Comparison of ENCODE assay signal across 11 cellular contexts in genomic region chr17:81251091-81251942, GRCh38. TPM values are rescaled to one million over a fixed set of nuclear protein-coding genes. Genes with fewer than 3 reads are reported as not detected.
DNase-seq lines count a peak whose midpoint lies in the region; ATAC-seq, FAIRE-seq and TF ChIP-seq lines count a peak whose summit lies in the region.
"Had no signal": no experiment of that assay in that cellular context is flagged by ENCODE, and none has a peak within 500 bp of the region (broad histone marks: within the 10 kb centered on the region; RNA-seq: fewer than 3 reads in every experiment).

No MANE protein-coding gene starts in this region.

- no peaks in the 10 kb centered on the region; the same call in 1 of the 2 replicates for H4K20me1 ChIP-seq in K562 (replicated peaks; ENCODE audit: control insufficient read depth, insufficient read depth, low read length)

- H3K79me2 ChIP-seq in K562 (ENCODE audit: control insufficient read depth, insufficient read depth, low read length), result no peaks in the 10 kb centered on the region

- H3K27me3 ChIP-seq in K562 (ENCODE audit: control insufficient read depth in 2 of 2, insufficient read depth in 2 of 2, low read length in 2 of 2), result no peaks in the 10 kb centered on the region
- no peaks in the 10 kb centered on the region for H3K27me3 ChIP-seq in transverse colon
- H3K27me3 ChIP-seq: thyroid gland had no signal

- WGBS in K562 (ENCODE audit: insufficient coverage, low coverage, missing lambda C conversion rate), result 82% methylated on average over 28 of the region's 36 CpGs
- 50 to 65% methylated on average over 9 to 29 of the region's 36 CpGs for WGBS in transverse colon (ENCODE audit: low coverage in 1 of 2), 2 donors

- H3K4me2 ChIP-seq in K562 (ENCODE audit: insufficient read depth, low read length), result no peak overlapping the region

- H3K4me3 Mint-ChIP-seq in natural killer cell, result peak overlapping the region; percentile 52
- no peak overlapping the region for H3K4me3 Mint-ChIP-seq in natural killer cell treated with Interleukin-12 subunit alpha and Interleukin-12 subunit beta and Interleukin-15 and Interleukin-18, amount 100 ng/mL, for 72 hours

- TF ChIP-seq POLR2A in K562 (conservative IDR thresholded peaks at IDR 0.05) (no peak), transverse colon (IDR thresholded peaks at IDR 0.05) (no peak)

- in situ Hi-C loops in K562 (cut with MboI) (no loop called here), transverse colon (cut with MboI; ENCODE audit: low pct_ligation_motif_present in 1 of 4, low pct_unique_long_range_greater_than_20kb in 1 of 4, low sequenced_read_pairs in 3 of 4) (loop anchor here (10.0 to 25.0 kb wide), 3 partner anchors 223 to 361 kb away; no protein-coding TSS in a partner anchor)

- H3K4me1 Mint-ChIP-seq in natural killer cell, result peaks cover 25 to 28% of the 10 kb centered on the region in 2 donors
- peaks cover 11 to 17% of the 10 kb centered on the region in 2 donors for H3K4me1 Mint-ChIP-seq in natural killer cell treated with Interleukin-12 subunit alpha and Interleukin-12 subunit beta and Interleukin-15 and Interleukin-18, amount 100 ng/mL, for 72 hours (ENCODE audit: low read depth in 2 of 2)

- H3K36me3 ChIP-seq in K562 (ENCODE audit: control insufficient read depth, insufficient read depth, low read length) (peaks cover 27% of the 10 kb centered on the region; the same call in 1 of the 3 replicates), transverse colon (no peaks in the 10 kb centered on the region)

- TSS peak; percentile 19 for BruUV-seq in K562 (replicated peaks; lab: Mats Ljungman, UMichigan)

- no peaks in the 10 kb centered on the region for H3K9me3 Mint-ChIP-seq in natural killer cell
- no peaks in the 10 kb centered on the region for H3K9me3 Mint-ChIP-seq in natural killer cell treated with Interleukin-12 subunit alpha and Interleukin-12 subunit beta and Interleukin-15 and Interleukin-18, amount 100 ng/mL, for 72 hours

- no peaks in the 10 kb centered on the region for H3K36me3 Mint-ChIP-seq in natural killer cell
- no peaks in the 10 kb centered on the region for H3K36me3 Mint-ChIP-seq in natural killer cell treated with Interleukin-12 subunit alpha and Interleukin-12 subunit beta and Interleukin-15 and Interleukin-18, amount 100 ng/mL, for 72 hours

- no peak overlapping the region for H3K27ac ChIP-seq in K562 (ENCODE audit: extremely low read depth, low read depth, low read length)
- peak overlapping the region; percentile 22 to 81 (median 40) for H3K27ac ChIP-seq in transverse colon
- H3K27ac ChIP-seq: psoas muscle, thyroid gland had no signal

- TF ChIP-seq CTCF in natural killer cell (IDR thresholded peaks at IDR 0.05), result no peak
- TF ChIP-seq CTCF in K562 (IDR thresholded peaks at IDR 0.05 in 2 of 3, conservative IDR thresholded peaks at IDR 0.05 in 1 of 3; ENCODE audit: insufficient read depth in 2 of 3, low read depth in 1 of 3, low read length in 3 of 3), result no peak
- TF ChIP-seq CTCF in transverse colon (IDR thresholded peaks at IDR 0.05), result no peak

- FAIRE-seq in K562 (lab: Jason Lieb, UNC), result no peak

- H3K27me3 Mint-ChIP-seq in natural killer cell (ENCODE audit: low read depth in 2 of 2), result no peaks in the 10 kb centered on the region
- H3K27me3 Mint-ChIP-seq in natural killer cell treated with Interleukin-12 subunit alpha and Interleukin-12 subunit beta and Interleukin-15 and Interleukin-18, amount 100 ng/mL, for 72 hours, result no peaks in the 10 kb centered on the region

- no peak overlapping the region for H3K9ac ChIP-seq in K562 (ENCODE audit: insufficient read depth in 1 of 2, low read depth in 2 of 2, low read length in 2 of 2)

- H3K9me3 ChIP-seq in K562 (replicated peaks; ENCODE audit: control insufficient read depth, insufficient read depth, low read depth, low read length) (no peaks in the 10 kb centered on the region), transverse colon (no peaks in the 10 kb centered on the region)
- H3K9me3 ChIP-seq: psoas muscle, thyroid gland had no signal

- H3K27ac Mint-ChIP-seq in natural killer cell, result peak overlapping the region; percentile 70 to 81
- H3K27ac Mint-ChIP-seq in natural killer cell treated with Interleukin-12 subunit alpha and Interleukin-12 subunit beta and Interleukin-15 and Interleukin-18, amount 100 ng/mL, for 72 hours, result no peak overlapping the region

- CTCF ChIA-PET in K562 (lab: Yijun Ruan, JAX; ENCODE audit: low intra/inter-chr PET ratio), result no interaction called here

- peak in 1 of 3 donors; percentile 28 for ATAC-seq in natural killer cell
- ATAC-seq in natural killer cell treated with Interleukin-12 subunit alpha and Interleukin-12 subunit beta and Interleukin-15 and Interleukin-18, amount 100 ng/mL, for 72 hours, result no peak
- ATAC-seq in K562, result no peak
- no peak for ATAC-seq in HG03039 (IDR thresholded peaks at IDR 0.05; ENCODE audit: unreplicated experiment)
- ATAC-seq: psoas muscle had no signal

- H2AFZ ChIP-seq in K562 (ENCODE audit: low read depth, low read length), result no peak overlapping the region

- POLR2A ChIA-PET in K562 (lab: Yijun Ruan, JAX), result interaction anchor here (0.6 kb wide), 1 partner anchor 279 kb away, joined by 4 read pairs; no protein-coding TSS in a partner anchor

- TF ChIP-seq RAD21 in K562 (CRISPR knock-in tag; conservative IDR thresholded peaks at IDR 0.05 in 1 of 2, IDR thresholded peaks at IDR 0.05 in 1 of 2), result no peak

- DNase-seq in natural killer cell (no peak), NCI-H2196 treated with DMSO at 0.1 percent for 48 hours (lab: John Stamatoyannopoulos, UW; ENCODE audit: unreplicated experiment) (peak; percentile 93), K562 (ENCODE audit: extremely low read depth in 1 of 4, low spot score in 3 of 4) (no peak), transverse colon (peak; percentile 72), LoVo (ENCODE audit: low spot score) (no peak), AG08395 (ENCODE audit: low spot score) (no peak)
- DNase-seq in natural killer cell treated with Interleukin-12 subunit alpha and Interleukin-12 subunit beta and Interleukin-15 and Interleukin-18, amount 100 ng/mL, for 72 hours (ENCODE audit: low spot score), result no peak
- DNase-seq: IMR-90, thyroid gland had no signal

- H3K9me1 ChIP-seq in K562 (ENCODE audit: control insufficient read depth, insufficient read depth, low read length), result no peaks in the 10 kb centered on the region

- intact Hi-C loops in natural killer cell (cut with micrococcal nuclease) (no loop called here), K562 (cut with micrococcal nuclease) (loop anchor here (5.0 kb wide), 1 partner anchor 41 kb away; no protein-coding TSS in a partner anchor), transverse colon (cut with DNase I; ENCODE audit: low total_unique reads) (loop anchor here (5.0 to 10.0 kb wide), 3 partner anchors 231 to 351 kb away; no protein-coding TSS in a partner anchor)

- H3K4me1 ChIP-seq in K562 (replicated peaks in 1 of 2; ENCODE audit: control insufficient read depth in 2 of 2, insufficient read depth in 2 of 2, low read length in 2 of 2) (peaks cover 0 to 45% of the 10 kb centered on the region in 2 experiments; a peak in 2 of 5 replicates), transverse colon (peaks cover 15 to 52% (median 45%) of the 10 kb centered on the region in 4 donors)

- TF ChIP-seq EP300 in K562 (IDR thresholded peaks at IDR 0.05; ENCODE audit: low read length) (no peak), transverse colon (IDR thresholded peaks at IDR 0.05; ENCODE audit: low read depth) (no peak)

- H3K4me3 ChIP-seq in K562, result no peak overlapping the region
- H3K4me3 ChIP-seq in transverse colon, result peak overlapping the region in 1 of 4 donors; percentile 5
- H3K4me3 ChIP-seq: psoas muscle, thyroid gland had no signal

RNA-seq across cellular contexts. Expression of gene NDUFAF8, which starts 12.2 kb away (rescaled TPM):
- total RNA-seq in natural killer cell, result 10 to 100 TPM; 28.6 to 36.4 (median 34.9) TPM
- 100 to 1,000 TPM in 1 of 2 donors, 10 to 100 TPM in 1; 58.1 to 107 TPM for total RNA-seq in natural killer cell treated with Interleukin-12 subunit alpha and Interleukin-12 subunit beta and Interleukin-15 and Interleukin-18, amount 100 ng/mL, for 72 hours
- 68.1 and 75.3 TPM in 2 replicates for total RNA-seq in K562 (2011; cell fraction: chromatin; rRNA removed; ENCODE audit: low replicate concordance)
- total RNA-seq in K562 (2011; cell fraction: nucleolus; rRNA removed), result 29.2 and 40.8 TPM in 2 replicates
- total RNA-seq in K562 (2011; cell fraction: nucleoplasm; rRNA removed), result 60.6 and 70.4 TPM in 2 replicates
- total RNA-seq in K562 (2014; rRNA removed), result 107 and 136 TPM in 2 replicates
- 102 and 107 TPM in 2 replicates for total RNA-seq in K562 (2014; rRNA removed; fragmentation: Illumina TruSeq; extraction: Trizol)
- total RNA-seq in K562 (2015; rRNA removed; fragmentation: Illumina TruSeq; extraction: Trizol), result 84.5 and 90.0 TPM in 2 replicates
- total RNA-seq in K562 (2021), result 83.7 and 87.1 TPM in 2 replicates
- polyA plus RNA-seq in K562 (2011; rRNA removed), result 88.8 and 116 TPM in 2 replicates
- 77.7 and 122 TPM in 2 replicates for polyA plus RNA-seq in K562 (2011; cell fraction: cytosol; rRNA removed)
- 40.8 and 50.9 TPM in 2 replicates for polyA plus RNA-seq in K562 (2011; cell fraction: nucleus; rRNA removed)
- 37.9 and 163 TPM in 2 replicates for polyA plus RNA-seq in K562 (2012)
- polyA plus RNA-seq in K562 (2014; fragmentation: Illumina TruSeq; extraction: Trizol), result 33.5 and 44.1 TPM in 2 replicates
- 10 to 100 TPM; 13.5 to 17.4 TPM for polyA plus RNA-seq in K562 (2014; fragmentation: Nextera tagmentation; extraction: Ambion mirVana)
- polyA plus RNA-seq in K562 (2014; rRNA removed), result 138 and 144 TPM in 2 replicates
- polyA minus RNA-seq in K562 (2011; rRNA and poly(A)+ RNA removed), result 36.1 and 37.7 TPM in 2 replicates
- polyA minus RNA-seq in K562 (2011; cell fraction: cytosol; rRNA and poly(A)+ RNA removed), result 4.4 and 14.6 TPM in 2 replicates
- 11.4 and 14.2 TPM in 2 replicates for polyA minus RNA-seq in K562 (2011; cell fraction: nucleus; rRNA and poly(A)+ RNA removed)
- total RNA-seq in transverse colon, result 10 to 100 TPM in 3 of 4 donors, not detected in 1; 22.3 to 35.4 (median 29.9) TPM

RNA-seq across cellular contexts. Expression of gene TEPSIN, which starts 12.5 kb away (rescaled TPM):
- total RNA-seq in natural killer cell (100 to 1,000 TPM in 2 of 3 donors, 10 to 100 TPM in 1; 89.8 to 137 (median 126) TPM), K562 (2014; rRNA removed) (10.0 and 18.0 TPM in 2 replicates), K562 (2014; rRNA removed; fragmentation: Illumina TruSeq; extraction: Trizol) (1.8 and 2.1 TPM in 2 replicates), K562 (2015; rRNA removed; fragmentation: Illumina TruSeq; extraction: Trizol) (5.1 and 5.7 TPM in 2 replicates), K562 (2021) (24.8 and 29.8 TPM in 2 replicates), transverse colon (100 to 1,000 TPM in 2 of 4 donors, 10 to 100 TPM in 2; 61.2 to 336 (median 121) TPM)
- 10 to 100 TPM; 47.9 to 61.7 TPM for total RNA-seq in natural killer cell treated with Interleukin-12 subunit alpha and Interleukin-12 subunit beta and Interleukin-15 and Interleukin-18, amount 100 ng/mL, for 72 hours
- 40.8 and 141 TPM in 2 replicates for total RNA-seq in K562 (2011; cell fraction: chromatin; rRNA removed; ENCODE audit: low replicate concordance)
- 87.2 and 95.9 TPM in 2 replicates for total RNA-seq in K562 (2011; cell fraction: nucleolus; rRNA removed)
- 46.2 and 50.4 TPM in 2 replicates for total RNA-seq in K562 (2011; cell fraction: nucleoplasm; rRNA removed)
- polyA plus RNA-seq in K562 (2011; rRNA removed) (6.6 and 9.8 TPM in 2 replicates), K562 (2014; fragmentation: Illumina TruSeq; extraction: Trizol) (5.3 and 7.2 TPM in 2 replicates), K562 (2014; fragmentation: Nextera tagmentation; extraction: Ambion mirVana) (under 1 TPM; 0.80 to 0.81 TPM), K562 (2014; rRNA removed) (15.2 and 22.7 TPM in 2 replicates)
- polyA plus RNA-seq in K562 (2011; cell fraction: cytosol; rRNA removed), result 8.0 and 15.3 TPM in 2 replicates
- polyA plus RNA-seq in K562 (2011; cell fraction: nucleus; rRNA removed), result 105 and 184 TPM in 2 replicates
- 12.5 and 21.3 TPM in 2 replicates for polyA plus RNA-seq in K562 (2012)
- polyA minus RNA-seq in K562 (2011; rRNA and poly(A)+ RNA removed), result 3.7 and 4.7 TPM in 2 replicates
- polyA minus RNA-seq in K562 (2011; cell fraction: cytosol; rRNA and poly(A)+ RNA removed), result 4.6 and 6.4 TPM in 2 replicates
- polyA minus RNA-seq in K562 (2011; cell fraction: nucleus; rRNA and poly(A)+ RNA removed), result 37.2 and 42.8 TPM in 2 replicates

RNA-seq across cellular contexts. Expression of gene CEP131, which starts 28.6 kb away (rescaled TPM):
- total RNA-seq in natural killer cell (10 to 100 TPM in 2 of 3 donors, 1 to 10 TPM in 1; 9.9 to 11.4 (median 10.0) TPM), K562 (2014; rRNA removed) (18.3 and 21.2 TPM in 2 replicates), K562 (2014; rRNA removed; fragmentation: Illumina TruSeq; extraction: Trizol) (0.99 and 1.2 TPM in 2 replicates), K562 (2015; rRNA removed; fragmentation: Illumina TruSeq; extraction: Trizol) (6.3 and 8.8 TPM in 2 replicates), K562 (2021) (14.9 and 16.7 TPM in 2 replicates), transverse colon (10 to 100 TPM in 1 of 4 donors, 1 to 10 TPM in 3; 5.7 to 21.3 (median 6.8) TPM)
- total RNA-seq in natural killer cell treated with Interleukin-12 subunit alpha and Interleukin-12 subunit beta and Interleukin-15 and Interleukin-18, amount 100 ng/mL, for 72 hours, result 10 to 100 TPM in 1 of 2 donors, 1 to 10 TPM in 1; 7.8 to 14.5 TPM
- 15.6 and 46.2 TPM in 2 replicates for total RNA-seq in K562 (2011; cell fraction: chromatin; rRNA removed; ENCODE audit: low replicate concordance)
- 30.3 and 31.2 TPM in 2 replicates for total RNA-seq in K562 (2011; cell fraction: nucleolus; rRNA removed)
- total RNA-seq in K562 (2011; cell fraction: nucleoplasm; rRNA removed), result 11.7 and 22.0 TPM in 2 replicates
- polyA plus RNA-seq in K562 (2011; rRNA removed) (2.3 and 4.7 TPM in 2 replicates), K562 (2014; fragmentation: Illumina TruSeq; extraction: Trizol) (1.7 and 5.3 TPM in 2 replicates), K562 (2014; fragmentation: Nextera tagmentation; extraction: Ambion mirVana) (under 1 TPM; 0.24 to 0.34 TPM), K562 (2014; rRNA removed) (12.4 and 17.1 TPM in 2 replicates)
- polyA plus RNA-seq in K562 (2011; cell fraction: cytosol; rRNA removed), result 3.2 and 5.1 TPM in 2 replicates
- 21.2 and 39.0 TPM in 2 replicates for polyA plus RNA-seq in K562 (2011; cell fraction: nucleus; rRNA removed)
- 16.5 and 26.3 TPM in 2 replicates for polyA plus RNA-seq in K562 (2012)
- polyA minus RNA-seq in K562 (2011; rRNA and poly(A)+ RNA removed), result 1.1 and 1.4 TPM in 2 replicates
- polyA minus RNA-seq in K562 (2011; cell fraction: cytosol; rRNA and poly(A)+ RNA removed), result 4.2 and 7.9 TPM in 2 replicates
- 7.3 and 8.8 TPM in 2 replicates for polyA minus RNA-seq in K562 (2011; cell fraction: nucleus; rRNA and poly(A)+ RNA removed)

RNA-seq across cellular contexts. Expression of gene SLC38A10, which starts 43.8 kb away (rescaled TPM):
- 100 to 1,000 TPM in 1 of 3 donors, 10 to 100 TPM in 2; 72.2 to 104 (median 90.5) TPM for total RNA-seq in natural killer cell
- 100 to 1,000 TPM in 1 of 2 donors, 10 to 100 TPM in 1; 92.4 to 136 TPM for total RNA-seq in natural killer cell treated with Interleukin-12 subunit alpha and Interleukin-12 subunit beta and Interleukin-15 and Interleukin-18, amount 100 ng/mL, for 72 hours
- total RNA-seq in K562 (2011; cell fraction: chromatin; rRNA removed; ENCODE audit: low replicate concordance), result 96.2 and 235 TPM in 2 replicates
- 109 and 114 TPM in 2 replicates for total RNA-seq in K562 (2011; cell fraction: nucleolus; rRNA removed)
- total RNA-seq in K562 (2011; cell fraction: nucleoplasm; rRNA removed), result 104 and 132 TPM in 2 replicates
- 35.6 and 35.8 TPM in 2 replicates for total RNA-seq in K562 (2014; rRNA removed)
- 4.3 and 5.2 TPM in 2 replicates for total RNA-seq in K562 (2014; rRNA removed; fragmentation: Illumina TruSeq; extraction: Trizol)
- total RNA-seq in K562 (2015; rRNA removed; fragmentation: Illumina TruSeq; extraction: Trizol), result 15.5 and 16.1 TPM in 2 replicates
- total RNA-seq in K562 (2021), result 52.8 and 54.2 TPM in 2 replicates
- polyA plus RNA-seq in K562 (2011; rRNA removed), result 13.1 and 18.0 TPM in 2 replicates
- 18.4 and 29.4 TPM in 2 replicates for polyA plus RNA-seq in K562 (2011; cell fraction: cytosol; rRNA removed)
- 50.2 and 67.4 TPM in 2 replicates for polyA plus RNA-seq in K562 (2011; cell fraction: nucleus; rRNA removed)
- 38.9 and 86.6 TPM in 2 replicates for polyA plus RNA-seq in K562 (2012)
- 13.8 and 24.0 TPM in 2 replicates for polyA plus RNA-seq in K562 (2014; fragmentation: Illumina TruSeq; extraction: Trizol)
- polyA plus RNA-seq in K562 (2014; fragmentation: Nextera tagmentation; extraction: Ambion mirVana), result under 1 TPM; 0.45 to 0.92 TPM
- polyA plus RNA-seq in K562 (2014; rRNA removed), result 31.7 and 32.1 TPM in 2 replicates
- 16.9 and 24.8 TPM in 2 replicates for polyA minus RNA-seq in K562 (2011; rRNA and poly(A)+ RNA removed)
- polyA minus RNA-seq in K562 (2011; cell fraction: cytosol; rRNA and poly(A)+ RNA removed), result 54.3 and 65.3 TPM in 2 replicates
- 28.7 and 33.2 TPM in 2 replicates for polyA minus RNA-seq in K562 (2011; cell fraction: nucleus; rRNA and poly(A)+ RNA removed)
- total RNA-seq in transverse colon, result 100 to 1,000 TPM in 2 of 4 donors, 10 to 100 TPM in 2; 94.9 to 113 (median 98.9) TPM

Comparison
In these comparisons a context has a peak if more than half of its experiments do, and no peak if none do; other contexts are left out.
1. H3K27ac Mint-ChIP-seq: peak in natural killer cell (2 of 2); none in natural killer cell treated with Interleukin-12 subunit alpha and Interleukin-12 subunit beta and Interleukin-15 and Interleukin-18, amount 100 ng/mL, for 72 hours (0 of 2).
2. DNase-seq: peak in NCI-H2196 treated with DMSO at 0.1 percent for 48 hours (single experiment) and transverse colon (single experiment); none in natural killer cell (single experiment), natural killer cell treated with Interleukin-12 subunit alpha and Interleukin-12 subunit beta and Interleukin-15 and Interleukin-18, amount 100 ng/mL, for 72 hours (single experiment), K562 (0 of 4), LoVo (single experiment) and AG08395 (single experiment).